ENCODE assay signal across 20 cellular contexts in genomic region chr6:131059486-131059885, GRCh38. TPM values are rescaled to one million over a fixed set of nuclear protein-coding genes. Genes with fewer than 3 reads are reported as not detected.
A peak's percentile ranks its signal among the peaks of the same experiment; 100 is the strongest.
DNase-seq lines count a peak whose midpoint lies in the region; TF ChIP-seq lines count a peak whose summit lies in the region.
"Had no signal": no experiment of that assay in that cellular context is flagged by ENCODE, and none has a peak within 500 bp of the region (broad histone marks: within the 10 kb centered on the region; RNA-seq: fewer than 3 reads in every experiment).

No MANE protein-coding gene starts in this region.

- peaks cover 2% of the 10 kb centered on the region for H3K4me1 ChIP-seq in mesendoderm (ENCODE audit: control insufficient read depth, low read depth, low read length)
- H3K4me1 ChIP-seq: psoas muscle had no signal

- H3K27ac ChIP-seq in mesendoderm (ENCODE audit: low read depth, low read length) = no peak overlapping the region
- H3K27ac ChIP-seq: psoas muscle had no signal

- TF ChIP-seq CTCF in AG09319 (IDR thresholded peaks at IDR 0.05; ENCODE audit: low read depth, low read length) (peak; percentile 9; the same call in 1 of the 2 replicates), choroid plexus epithelial cell (conservative IDR thresholded peaks at IDR 0.05; ENCODE audit: low read depth, low read length) (peak; percentile 47), GM20000 (IDR thresholded peaks at IDR 0.05; ENCODE audit: extremely low read depth, missing control alignments) (no peak)

- peaks cover 18% of the 10 kb centered on the region for H3K79me1 ChIP-seq in mesendoderm (ENCODE audit: low read length)

- no peak overlapping the region for H4K5ac ChIP-seq in mesendoderm (ENCODE audit: low read length)

- H4K8ac ChIP-seq in mesendoderm (ENCODE audit: low read depth, low read length) = no peak overlapping the region

- peaks cover 29% of the 10 kb centered on the region for H3K9me3 ChIP-seq in MG63

- H2BK120ac ChIP-seq in mesendoderm (ENCODE audit: low read depth, low read length) = no peak overlapping the region

- no CpG with 5 or more reads among the region's 4 CpGs for WGBS in mesendoderm (ENCODE audit: extremely low coverage, insufficient coverage, low lambda C conversion rate)

- no peak overlapping the region for H3K56ac ChIP-seq in mesendoderm (ENCODE audit: low read length)

- no peak overlapping the region for H3K9ac ChIP-seq in mesendoderm (ENCODE audit: low read length)

- H3K18ac ChIP-seq in mesendoderm (ENCODE audit: low read length) = no peak overlapping the region

- peaks cover 11% of the 10 kb centered on the region for H3K36me3 ChIP-seq in MG63
- H3K36me3 ChIP-seq in mesendoderm (ENCODE audit: control insufficient read depth, insufficient read depth, low read length) = no peaks in the 10 kb centered on the region
- H3K36me3 ChIP-seq: gastrocnemius medialis, tibial artery had no signal

- H3K4me2 ChIP-seq in mesendoderm (ENCODE audit: low read length) = no peak overlapping the region

- H2BK5ac ChIP-seq in mesendoderm (ENCODE audit: low read length) = no peak overlapping the region

- DNase-seq in AG09319 (ENCODE audit: extremely low read depth, low read depth) (no peak), MG63 (no peak), choroid plexus epithelial cell (ENCODE audit: low read depth) (peak; percentile 75), mesendoderm (peak; percentile 28), KG1 (lab: John Stamatoyannopoulos, UW) (no peak), KBM-7 (no peak), GM20000 (ENCODE audit: low spot score) (no peak), NCI-H526 (lab: John Stamatoyannopoulos, UW) (no peak)
- DNase-seq: activated CD4-positive, alpha-beta T cell treated with anti-CD3 and anti-CD28 coated beads for 4 hours; activated T-cell treated with anti-CD3 and anti-CD28 coated beads, Interleukin-2, amount 50 U/mL, for 48 hours; anterior cingulate cortex; C1 segment of cervical spinal cord; DND-41; gastrocnemius medialis; NCI-H1417; OCI-M1; psoas muscle; stimulated activated CD4-positive, alpha-beta T cell treated with anti-CD3 and anti-CD28 coated beads, Interleukin-2, amount 100 ng/mL, for 24 hours; stimulated activated CD8-positive, alpha-beta memory T cell treated with anti-CD3 and anti-CD28 coated beads, Interleukin-4, amount 100 ng/mL, for 48 hours; tibial artery had no signal

- H3K4me3 ChIP-seq in MG63 (peak overlapping the region; percentile 83), choroid plexus epithelial cell (ENCODE audit: low read depth, low read length) (no peak overlapping the region), mesendoderm (ENCODE audit: low read length) (no peak overlapping the region)
- H3K4me3 ChIP-seq: gastrocnemius medialis, psoas muscle, tibial artery had no signal

- no peak overlapping the region for H2BK15ac ChIP-seq in mesendoderm (replicated peaks; ENCODE audit: low read depth)

- in situ Hi-C loops in KBM-7 (cut with MboI; ENCODE audit: low pct_unique_long_range_greater_than_20kb, low sequenced_read_pairs) = no loop called here

- no peak overlapping the region for H3K23ac ChIP-seq in mesendoderm (ENCODE audit: low read length)

- H3K79me2 ChIP-seq in mesendoderm (ENCODE audit: control insufficient read depth, insufficient read depth, low read length) = peaks cover 44% of the 10 kb centered on the region

- H3K4ac ChIP-seq in mesendoderm (ENCODE audit: low read depth, low read length) = no peak overlapping the region

- H2AK5ac ChIP-seq in mesendoderm (ENCODE audit: low read length) = no peak overlapping the region

- H3K27me3 ChIP-seq in MG63 (no peaks in the 10 kb centered on the region), mesendoderm (ENCODE audit: insufficient read depth, low read length, poor library complexity) (no peaks in the 10 kb centered on the region)
- H3K27me3 ChIP-seq: gastrocnemius medialis, tibial artery had no signal

RNA-seq across cellular contexts. Expression of gene EPB41L2, which starts 3.6 kb away (rescaled TPM):
- 33.3 and 63.9 TPM in 2 replicates for total RNA-seq in MG63 (2014; rRNA removed; shearing (Covaris generic); ENCODE audit: low replicate concordance)
- 87.9 TPM for polyA plus RNA-seq in mesendoderm (2013, experiment 1 of 2)
- 87.1 TPM for polyA plus RNA-seq in mesendoderm (2013, experiment 2 of 2)

Comparison
In these comparisons a context has a peak if more than half of its experiments do, and no peak if none do; other contexts are left out.
1. DNase-seq: peak in choroid plexus epithelial cell (single experiment) and mesendoderm (single experiment); none in AG09319 (single experiment), MG63 (single experiment), KG1 (single experiment), KBM-7 (single experiment), GM20000 (single experiment) and NCI-H526 (0 of 2).